In genomic region chr6:108145639-108146038, GRCh38 we compare ENCODE assay signal across 29 cellular contexts. TPM values are rescaled to one million over a fixed set of nuclear protein-coding genes. Genes with fewer than 3 reads are reported as not detected.
DNase-seq lines count a peak whose midpoint lies in the region; ATAC-seq and TF ChIP-seq lines count a peak whose summit lies in the region.
"Had no signal": no experiment of that assay in that cellular context is flagged by ENCODE, and none has a peak within 500 bp of the region (broad histone marks: within the 10 kb centered on the region; RNA-seq: fewer than 3 reads in every experiment).

No MANE protein-coding gene starts in this region.

- H2AK5ac ChIP-seq in H9 (ENCODE audit: insufficient read length, low read length) = no peak overlapping the region

- intact Hi-C loops in esophagus squamous epithelium (cut with DNase I) = no loop called here

- no peak overlapping the region for H3K56ac ChIP-seq in H9 (ENCODE audit: insufficient read length, low read depth, low read length)

- CTCF ChIA-PET in WTC11 (lab: Charles Lee) = interaction anchor here (1.0 kb wide), 1 partner anchor 19 kb away, joined by 6 read pairs; no protein-coding TSS in a partner anchor

- POLR2A ChIA-PET in WTC11 (lab: Charles Lee) = no interaction called here

- TF ChIP-seq CTCF in DND-41 (IDR thresholded peaks at IDR 0.05; ENCODE audit: borderline replicate concordance, extremely low read depth, low read length, poor library complexity, severe bottlenecking) = peak; percentile 22
- TF ChIP-seq CTCF in H9 (conservative IDR thresholded peaks at IDR 0.05) = peak; percentile 57
- TF ChIP-seq CTCF in WTC11 (IDR thresholded peaks at IDR 0.05) = no peak
- peak; percentile 28 for TF ChIP-seq CTCF in mesothelial cell of epicardium (IDR thresholded peaks at IDR 0.05; ENCODE audit: unreplicated experiment)
- TF ChIP-seq CTCF in esophagus squamous epithelium (IDR thresholded peaks at IDR 0.05) = no peak

- TF ChIP-seq POLR2A in esophagus squamous epithelium (IDR thresholded peaks at IDR 0.05) = no peak

- peaks cover 9% of the 10 kb centered on the region in 2 experiments for H3K9me3 Mint-ChIP-seq in H9
- peaks cover 7% of the 10 kb centered on the region for H3K9me3 Mint-ChIP-seq in WTC11
- peaks cover 6% of the 10 kb centered on the region for H3K9me3 Mint-ChIP-seq in mesothelial cell of epicardium
- H3K9me3 Mint-ChIP-seq in effector memory CD8-positive, alpha-beta T cell = no peaks in the 10 kb centered on the region
- H3K9me3 Mint-ChIP-seq: activated CD8-positive, alpha-beta T cell treated with anti-CD3 and anti-CD28 coated beads for 36 hours; activated naive CD8-positive, alpha-beta T cell treated with anti-CD3 and anti-CD28 coated beads for 36 hours had no signal

- no peak overlapping the region for H3K4ac ChIP-seq in H9 (ENCODE audit: low read depth, low read length)

- no peak overlapping the region for H2AFZ ChIP-seq in DND-41 (ENCODE audit: low read depth, low read length)
- no peak overlapping the region for H2AFZ ChIP-seq in H9 (ENCODE audit: low read length)

- H4K8ac ChIP-seq in H9 (replicated peaks; ENCODE audit: insufficient read length, low read depth, low read length) = no peak overlapping the region

- no peak overlapping the region for H3K4me3 ChIP-seq in DND-41 (ENCODE audit: low read depth in 1 of 2, low read length in 2 of 2)
- no peak overlapping the region for H3K4me3 ChIP-seq in esophagus squamous epithelium
- H3K4me3 ChIP-seq: dorsolateral prefrontal cortex, left ventricle myocardium inferior, right atrium auricular region, spleen, suprapubic skin, vagina had no signal

- H3K4me2 ChIP-seq in DND-41 (ENCODE audit: insufficient read depth, low read length) = no peak overlapping the region
- H3K4me2 ChIP-seq in H9 (ENCODE audit: insufficient read depth, insufficient read length, low read length) = no peak overlapping the region

- H3K36me3 Mint-ChIP-seq in H9 (ENCODE audit: insufficient read depth in 1 of 3, low read depth in 3 of 3) (peaks cover 0 to 5% (median 0%) of the 10 kb centered on the region in 3 experiments; a peak in 2 of 7 replicates), WTC11 (peaks cover 5% of the 10 kb centered on the region), mesothelial cell of epicardium (no peaks in the 10 kb centered on the region)
- H3K36me3 Mint-ChIP-seq in effector memory CD8-positive, alpha-beta T cell (ENCODE audit: insufficient read depth) = no peaks in the 10 kb centered on the region
- H3K36me3 Mint-ChIP-seq: activated naive CD8-positive, alpha-beta T cell treated with anti-CD3 and anti-CD28 coated beads for 36 hours; CD14-positive monocyte had no signal

- WGBS in H9 (ENCODE audit: extremely low coverage, insufficient read length, low lambda C conversion rate) = no CpG with 5 or more reads among the region's 6 CpGs
- 87 to 91% methylated on average over 6 of the region's 6 CpGs for WGBS in esophagus squamous epithelium, 2 donors

- H2BK12ac ChIP-seq in H9 (ENCODE audit: insufficient read length, low read depth, low read length) = no peak overlapping the region

- H3K79me1 ChIP-seq in H9 (ENCODE audit: insufficient read depth, low read depth, low read length, poor library complexity, severe bottlenecking) = no peaks in the 10 kb centered on the region

- H3K27ac Mint-ChIP-seq in H9 (no peak overlapping the region), WTC11 (no peak overlapping the region), mesothelial cell of epicardium (no peak overlapping the region)
- no peak overlapping the region for H3K27ac Mint-ChIP-seq in effector memory CD8-positive, alpha-beta T cell
- H3K27ac Mint-ChIP-seq: activated CD8-positive, alpha-beta T cell treated with anti-CD3 and anti-CD28 coated beads for 36 hours; activated naive CD8-positive, alpha-beta T cell treated with anti-CD3 and anti-CD28 coated beads for 36 hours; CD14-positive monocyte; naive thymus-derived CD8-positive, alpha-beta T cell; stimulated activated naive B cell treated with anti-CD40 and anti-IgM and Interleukin-4, amounts not matched to agents 10 μg/mL and 1 μg/mL and 100 μg/mL, for 72 hours had no signal

- H3K27me3 Mint-ChIP-seq in H9 (ENCODE audit: low read depth) (peaks cover 67% of the 10 kb centered on the region), WTC11 (ENCODE audit: low read depth) (peaks cover 31% of the 10 kb centered on the region), mesothelial cell of epicardium (ENCODE audit: low read depth) (peaks cover 50% of the 10 kb centered on the region)
- H3K27me3 Mint-ChIP-seq in effector memory CD8-positive, alpha-beta T cell = peaks cover 49 to 66% of the 10 kb centered on the region in 2 donors

- no peak overlapping the region for H2BK5ac ChIP-seq in H9 (ENCODE audit: insufficient read length, low read length)

- H4K20me1 ChIP-seq in DND-41 (ENCODE audit: insufficient read depth, low read length) (no peaks in the 10 kb centered on the region), H9 (ENCODE audit: control insufficient read depth, insufficient read depth, insufficient read length) (no peaks in the 10 kb centered on the region)

- H3K4me3 Mint-ChIP-seq in H9 = no peak overlapping the region
- H3K4me3 Mint-ChIP-seq in WTC11 = no peak overlapping the region
- no peak overlapping the region for H3K4me3 Mint-ChIP-seq in mesothelial cell of epicardium
- no peak overlapping the region for H3K4me3 Mint-ChIP-seq in effector memory CD8-positive, alpha-beta T cell
- H3K4me3 Mint-ChIP-seq: activated CD8-positive, alpha-beta T cell treated with anti-CD3 and anti-CD28 coated beads for 36 hours; activated naive CD8-positive, alpha-beta T cell treated with anti-CD3 and anti-CD28 coated beads for 36 hours; naive thymus-derived CD8-positive, alpha-beta T cell; stimulated activated naive B cell treated with anti-CD40 and anti-IgM and Interleukin-4, amounts not matched to agents 10 μg/mL and 1 μg/mL and 100 μg/mL, for 72 hours had no signal

- H3K27ac ChIP-seq in DND-41 (ENCODE audit: low read length) (no peak overlapping the region), H9 (ENCODE audit: insufficient read length, low read depth, low read length) (no peak overlapping the region), esophagus squamous epithelium (no peak overlapping the region)
- H3K27ac ChIP-seq: dorsolateral prefrontal cortex, left ventricle myocardium inferior, right atrium auricular region, spleen, suprapubic skin, vagina had no signal

- H3K4me1 Mint-ChIP-seq in H9 (peaks cover 3 to 7% of the 10 kb centered on the region in 2 experiments; a peak in 3 of 4 replicates), WTC11 (peaks cover 7% of the 10 kb centered on the region), mesothelial cell of epicardium (no peaks in the 10 kb centered on the region)
- H3K4me1 Mint-ChIP-seq in effector memory CD8-positive, alpha-beta T cell (ENCODE audit: low read depth in 2 of 2) = no peaks in the 10 kb centered on the region
- H3K4me1 Mint-ChIP-seq: activated naive CD8-positive, alpha-beta T cell treated with anti-CD3 and anti-CD28 coated beads for 36 hours; naive thymus-derived CD8-positive, alpha-beta T cell had no signal

- H3K9ac ChIP-seq in DND-41 (ENCODE audit: low read depth, low read length) (no peak overlapping the region), H9 (ENCODE audit: extremely low read depth, insufficient read length, low read length) (no peak overlapping the region)

- H2BK20ac ChIP-seq in H9 (ENCODE audit: low read depth, low read length, poor library complexity, severe bottlenecking) = no peak overlapping the region

- in situ Hi-C loops in KBM-7 (cut with MboI; ENCODE audit: low pct_unique_long_range_greater_than_20kb, low sequenced_read_pairs) = no loop called here

- DNase-seq in DND-41 (no peak), H9 (peak; percentile 30), WTC11 (ENCODE audit: low spot score) (no peak), mesothelial cell of epicardium (ENCODE audit: low spot score in 2 of 2, unreplicated experiment in 2 of 2) (no peak), esophagus squamous epithelium (lab: John Stamatoyannopoulos, UW) (no peak), KBM-7 (no peak)
- DNase-seq in effector memory CD8-positive, alpha-beta T cell = no peak
- DNase-seq: activated CD8-positive, alpha-beta T cell treated with anti-CD3 and anti-CD28 coated beads for 36 hours; activated effector memory CD4-positive, alpha-beta T cell treated with Interleukin-2 at 50 U/mL for 16 hours; activated naive CD8-positive, alpha-beta T cell treated with anti-CD3 and anti-CD28 coated beads for 36 hours; activated T-cell treated with anti-CD3 and anti-CD28 coated beads for 4 hours; caudate nucleus; dorsolateral prefrontal cortex; GDM1; GOT3; left ventricle myocardium inferior; naive thymus-derived CD8-positive, alpha-beta T cell; NCI-H510A; SHP77; spleen; stimulated activated CD4-positive, alpha-beta T cell treated with anti-CD3 and anti-CD28 coated beads, Interleukin-2, amount 100 ng/mL, for 48 hours; stimulated activated naive B cell treated with anti-CD40 and anti-IgM and Interleukin-4, amounts not matched to agents 10 μg/mL and 1 μg/mL and 100 μg/mL, for 72 hours had no signal

- no peaks in the 10 kb centered on the region for H3K36me3 ChIP-seq in DND-41 (ENCODE audit: insufficient read depth, low read length)
- no peaks in the 10 kb centered on the region for H3K36me3 ChIP-seq in esophagus squamous epithelium
- H3K36me3 ChIP-seq: left ventricle myocardium inferior, right atrium auricular region, spleen, suprapubic skin, vagina had no signal

- no peaks in the 10 kb centered on the region for H3K9me3 ChIP-seq in DND-41 (ENCODE audit: insufficient read depth, low read length, severe bottlenecking)
- no peaks in the 10 kb centered on the region for H3K9me3 ChIP-seq in H9 (ENCODE audit: control insufficient read depth, low read depth, low read length)
- no peaks in the 10 kb centered on the region for H3K9me3 ChIP-seq in esophagus squamous epithelium
- H3K9me3 ChIP-seq: suprapubic skin, vagina had no signal

- H3K23ac ChIP-seq in H9 (ENCODE audit: insufficient read length, low read depth, low read length) = no peak overlapping the region

- no peak for ATAC-seq in DND-41 (ENCODE audit: insufficient read depth, low read depth)
- ATAC-seq in WTC11 = peak; percentile 57
- ATAC-seq in effector memory CD8-positive, alpha-beta T cell (replicated peaks) = no peak
- ATAC-seq: activated CD8-positive, alpha-beta T cell treated with anti-CD3 and anti-CD28 coated beads for 36 hours; naive thymus-derived CD8-positive, alpha-beta T cell; stimulated activated naive B cell treated with anti-CD40 and anti-IgM and Interleukin-4, amounts not matched to agents 10 μg/mL and 1 μg/mL and 100 μg/mL, for 72 hours had no signal

- no peak overlapping the region for H4K5ac ChIP-seq in H9 (ENCODE audit: insufficient read length, low read depth, low read length)

- no peaks in the 10 kb centered on the region for H3K79me2 ChIP-seq in DND-41 (ENCODE audit: insufficient read depth, low read length)
- no peaks in the 10 kb centered on the region for H3K79me2 ChIP-seq in H9 (ENCODE audit: insufficient read depth, low read length)

- H3K27me3 ChIP-seq in DND-41 (ENCODE audit: insufficient read depth, low read length, poor library complexity) (no peaks in the 10 kb centered on the region), H9 (ENCODE audit: insufficient read depth, low read length) (no peaks in the 10 kb centered on the region), esophagus squamous epithelium (peaks cover 0 to 78% (median 0%) of the 10 kb centered on the region in 4 donors)
- H3K27me3 ChIP-seq: vagina had no signal

- H3K18ac ChIP-seq in H9 (ENCODE audit: insufficient read length, low read depth, low read length) = no peak overlapping the region

- no peaks in the 10 kb centered on the region for H3K23me2 ChIP-seq in H9 (ENCODE audit: insufficient read length, low read depth, low read length, poor library complexity, severe bottlenecking)

- H3T11ph ChIP-seq in H9 (ENCODE audit: low read length) = no peak overlapping the region

- H3K4me1 ChIP-seq in DND-41 (ENCODE audit: insufficient read depth, low read length) (no peaks in the 10 kb centered on the region), H9 (ENCODE audit: insufficient read depth, low read length) (no peaks in the 10 kb centered on the region), esophagus squamous epithelium (no peaks in the 10 kb centered on the region)
- H3K4me1 ChIP-seq: left ventricle myocardium inferior, right atrium auricular region, suprapubic skin, vagina had no signal

- H2BK15ac ChIP-seq in H9 (ENCODE audit: low read depth, low read length) = no peak overlapping the region

- no peak overlapping the region for H2BK120ac ChIP-seq in H9 (ENCODE audit: low read depth, low read length, poor library complexity, severe bottlenecking)

- no peak overlapping the region for H4K91ac ChIP-seq in H9 (ENCODE audit: insufficient read length, low read depth, low read length)

- no peak overlapping the region for H3K14ac ChIP-seq in H9 (ENCODE audit: insufficient read depth, low read length)

RNA-seq across cellular contexts. Expression of gene NR2E1, which starts 20.2 kb away (rescaled TPM):
- total RNA-seq in H9 (2021) (not detected in 2 replicates), WTC11 (2021) (not detected in 3 replicates), mesothelial cell of epicardium (not detected in 3 replicates), esophagus squamous epithelium (not detected)
- total RNA-seq: activated CD8-positive, alpha-beta T cell treated with anti-CD3 and anti-CD28 coated beads for 36 hours; activated naive CD8-positive, alpha-beta T cell treated with anti-CD3 and anti-CD28 coated beads for 36 hours; astrocyte; fibroblast of villous mesenchyme; left ventricle myocardium inferior; naive thymus-derived CD8-positive, alpha-beta T cell; osteocyte; right atrium auricular region; spleen; vagina had no signal

Comparison
In these comparisons a context has a peak if more than half of its experiments do, and no peak if none do; other contexts are left out.
1. CTCF ChIP-seq: peak in DND-41 (single experiment), H9 (single experiment) and mesothelial cell of epicardium (single experiment); none in WTC11 (single experiment) and esophagus squamous epithelium (0 of 6).